8 cellular contexts compared by ENCODE assay signal in the genomic region with DNA sequence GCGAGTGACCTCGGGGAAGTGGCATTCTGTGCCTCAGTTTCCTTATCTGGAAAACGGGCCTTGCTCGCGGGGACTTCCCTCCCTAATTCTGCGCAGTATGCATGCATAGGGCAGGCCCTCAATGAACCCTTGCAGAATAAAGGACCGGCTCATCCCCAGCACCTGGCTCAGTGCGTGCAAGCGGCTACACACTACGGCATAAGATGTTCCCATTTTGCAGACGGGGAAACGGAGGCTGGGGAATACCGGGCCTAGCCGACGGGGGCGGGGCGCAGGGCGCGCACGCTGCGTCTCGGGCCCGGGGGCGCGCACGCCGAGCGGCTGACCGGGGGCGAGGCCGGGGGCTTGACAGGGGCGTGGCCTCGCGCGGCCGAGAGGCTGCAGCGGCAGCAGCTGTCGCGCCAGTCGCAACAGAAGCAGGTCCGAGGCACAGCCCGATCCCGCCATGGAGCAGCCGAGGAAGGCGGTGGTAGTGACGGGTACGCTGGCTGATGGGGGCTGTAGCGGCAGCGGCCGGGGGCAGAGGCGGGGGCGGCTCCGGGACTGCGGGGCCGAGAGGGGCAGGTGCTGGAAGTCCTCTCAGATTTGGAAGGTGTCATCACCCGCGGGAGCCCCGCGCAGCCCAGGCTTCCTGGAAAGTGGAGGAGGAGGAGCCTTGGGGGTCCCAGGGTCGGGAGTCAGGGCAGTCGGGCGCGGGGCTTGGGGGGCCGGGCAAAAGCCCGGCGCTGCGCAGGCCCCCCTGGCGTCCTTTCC. TPM values are rescaled to one million over a fixed set of nuclear protein-coding genes. Genes with fewer than 3 reads are reported as not detected.
A peak's percentile ranks its signal among the peaks of the same experiment; 100 is the strongest.
DNase-seq lines count a peak whose midpoint lies in the region; ATAC-seq and TF ChIP-seq lines count a peak whose summit lies in the region.

A gene with protein sequence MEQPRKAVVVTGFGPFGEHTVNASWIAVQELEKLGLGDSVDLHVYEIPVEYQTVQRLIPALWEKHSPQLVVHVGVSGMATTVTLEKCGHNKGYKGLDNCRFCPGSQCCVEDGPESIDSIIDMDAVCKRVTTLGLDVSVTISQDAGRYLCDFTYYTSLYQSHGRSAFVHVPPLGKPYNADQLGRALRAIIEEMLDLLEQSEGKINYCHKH (plus strand): TSS at position 362 of the 753 bp plus-strand sequence. CDS start 84 bp downstream, at position 446.

- peaks cover 0 to 35% (median 0%) of the 10 kb centered on the region in 11 experiments; a peak in 7 of 22 replicates for H3K36me3 ChIP-seq in BLaER1 treated with 17β-estradiol and CSF1 and Interleukin-3, amounts not matched to agents 10 nM and 100 nM

- no peaks in the 10 kb centered on the region for H3K27me3 ChIP-seq in BLaER1 treated with 17β-estradiol and CSF1 and Interleukin-3, amounts not matched to agents 10 nM and 100 nM
- no peaks in the 10 kb centered on the region for H3K27me3 ChIP-seq in layer of hippocampus (ENCODE audit: control insufficient read depth, insufficient read depth, low read length)

- peak within 1 kb of the TSS; percentile 66 to 93 (median 78) for H3K4me3 ChIP-seq in BLaER1 treated with 17β-estradiol and CSF1 and Interleukin-3, amounts not matched to agents 10 nM and 100 nM
- H3K4me3 ChIP-seq in NB4 (ENCODE audit: low read depth, low read length), result peak within 1 kb of the TSS; percentile 61

- H3K9ac ChIP-seq in BLaER1 treated with 17β-estradiol and CSF1 and Interleukin-3, amounts not matched to agents 10 nM and 100 nM, result peak within 1 kb of the TSS; percentile 68 to 90 (median 79)

- H3K27ac ChIP-seq in BLaER1 treated with 17β-estradiol and CSF1 and Interleukin-3, amounts not matched to agents 10 nM and 100 nM, result peak within 1 kb of the TSS; percentile 32 to 79 (median 59); a peak in 20 of 22 replicates
- peak within 1 kb of the TSS; percentile 75 for H3K27ac ChIP-seq in layer of hippocampus (ENCODE audit: low read depth, low read length)

- H4K20me1 ChIP-seq in BLaER1 treated with 17β-estradiol and CSF1 and Interleukin-3, amounts not matched to agents 10 nM and 100 nM, result peaks cover 0 to 41% (median 0%) of the 10 kb centered on the region in 11 experiments; a peak in 4 of 22 replicates

- peak; percentile 51 for TF ChIP-seq POLR2A in NB4 (IDR thresholded peaks at IDR 0.05; ENCODE audit: extremely low read depth, insufficient read length)

- ATAC-seq in GM19395 (IDR thresholded peaks at IDR 0.05; ENCODE audit: unreplicated experiment), result peak; percentile 44
- ATAC-seq in activated CD4-positive, CD25-positive, alpha-beta regulatory T cell treated with anti-CD3 and anti-CD28 coated beads, Interleukin-2, amount 50 U/mL, for 24 hours, result peak; percentile 52 to 62

- no peaks in the 10 kb centered on the region for H3K9me3 ChIP-seq in BLaER1 treated with 17β-estradiol and CSF1 and Interleukin-3, amounts not matched to agents 10 nM and 100 nM (replicated peaks in 1 of 11)

- H3K4me1 ChIP-seq in BLaER1 treated with 17β-estradiol and CSF1 and Interleukin-3, amounts not matched to agents 10 nM and 100 nM, result peaks cover 26 to 91% (median 42%) of the 10 kb centered on the region in 10 experiments

- DNase-seq in NB4 (ENCODE audit: low read depth) (peak; percentile 71), cerebellum (ENCODE audit: low spot score) (peak; percentile 90), NCI-H1048 (lab: John Stamatoyannopoulos, UW) (no peak)
- peak; percentile 32 to 51 for DNase-seq in stimulated activated CD4-positive, alpha-beta T cell treated with anti-CD3 and anti-CD28 coated beads, Interleukin-15, amount 100 ng/mL, for 1 hour (ENCODE audit: low read depth in 1 of 2, low spot score in 1 of 2)

- no peak for TF ChIP-seq CTCF in NB4 (IDR thresholded peaks at IDR 0.05; ENCODE audit: low read depth, low read length)

- peak within 1 kb of the TSS; percentile 84 to 100 (median 96) for H3K4me2 ChIP-seq in BLaER1 treated with 17β-estradiol and CSF1 and Interleukin-3, amounts not matched to agents 10 nM and 100 nM

RNA-seq across cellular contexts. Expression of the gene that starts here (rescaled TPM):
- 13.4 TPM for total RNA-seq in cerebellum
